ENCODE assay signal across 3 cellular contexts in the genomic region with DNA sequence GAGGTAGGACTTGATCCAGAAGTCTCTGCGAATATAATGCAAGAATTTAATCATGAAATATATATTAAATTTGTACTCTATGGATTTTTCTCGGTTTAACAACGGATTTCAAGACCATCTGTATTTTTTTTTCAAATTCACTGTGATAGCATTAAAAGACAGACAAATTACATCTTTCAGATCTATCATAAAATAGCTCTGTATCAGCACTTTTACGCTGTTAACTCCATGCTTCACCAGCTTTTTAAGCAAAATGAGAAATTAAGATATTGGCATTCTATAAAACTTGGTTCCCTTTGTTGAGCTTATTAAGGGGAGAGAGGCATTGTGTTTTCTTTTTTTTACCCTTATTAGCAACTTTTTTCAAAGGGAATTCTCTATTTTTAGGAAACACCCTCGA.
A peak's percentile ranks its signal among the peaks of the same experiment; 100 is the strongest.
TF ChIP-seq lines count a peak whose summit lies in the region.

No MANE protein-coding gene starts in this region.

TF ChIP-seq in HepG2, 621 proteins besides CTCF, POLR2A, EP300 and RAD21 (continues in another document):
- TF ChIP-seq ZBTB20 (CRISPR knock-in tag; IDR thresholded peaks at IDR 0.05; ENCODE audit: borderline replicate concordance, low read depth): no peak
- TF ChIP-seq ZSCAN21 (CRISPR knock-in tag; IDR thresholded peaks at IDR 0.05; ENCODE audit: borderline replicate concordance): no peak
- TF ChIP-seq BCL3 (CRISPR knock-in tag; IDR thresholded peaks at IDR 0.05): no peak
- no peak for TF ChIP-seq ZNF501 (CRISPR knock-in tag; IDR thresholded peaks at IDR 0.05)
- TF ChIP-seq MAFK (conservative IDR thresholded peaks at IDR 0.05 in 1 of 2, IDR thresholded peaks at IDR 0.05 in 1 of 2; ENCODE audit: low read length in 2 of 2): peak; percentile 73 to 89
- TF ChIP-seq IKZF4 (CRISPR knock-in tag; IDR thresholded peaks at IDR 0.05; ENCODE audit: borderline replicate concordance, low read depth, not compliant biosample characterization): no peak
- no peak for TF ChIP-seq HHEX (CRISPR knock-in tag; IDR thresholded peaks at IDR 0.05)
- no peak for TF ChIP-seq ZNF510 (CRISPR knock-in tag; IDR thresholded peaks at IDR 0.05; ENCODE audit: low read depth)
- no peak for TF ChIP-seq ZHX2 (IDR thresholded peaks at IDR 0.05; ENCODE audit: low read depth)
- no peak for TF ChIP-seq ZHX2 (CRISPR knock-in tag; IDR thresholded peaks at IDR 0.05; ENCODE audit: borderline replicate concordance)

TF ChIP-seq in A549, 52 proteins besides CTCF, POLR2A, EP300 and RAD21:
- TF ChIP-seq CEBPB (IDR thresholded peaks at IDR 0.05) (no peak), HES2 (IDR thresholded peaks at IDR 0.05) (no peak), MAFK (IDR thresholded peaks at IDR 0.05; ENCODE audit: partially characterized antibody) (peak; percentile 9), RCOR1 (IDR thresholded peaks at IDR 0.05; ENCODE audit: low read depth, low read length) (no peak)

TF ChIP-seq in IMR-90, 13 proteins besides CTCF, POLR2A, EP300 and RAD21:
- TF ChIP-seq MAFK (IDR thresholded peaks at IDR 0.05; ENCODE audit: low read depth, low read length) (peak; percentile 73), MXI1 (IDR thresholded peaks at IDR 0.05; ENCODE audit: borderline replicate concordance, low read depth, low read length) (no peak)
